30 cellular contexts compared by ENCODE assay signal in genomic region chr15:76377751-76378150, GRCh38. TPM values are rescaled to one million over a fixed set of nuclear protein-coding genes. Genes with fewer than 3 reads are reported as not detected.
"Had no signal": no experiment of that assay in that cellular context is flagged by ENCODE, and none has a peak within 500 bp of the region (broad histone marks: within the 10 kb centered on the region; RNA-seq: fewer than 3 reads in every experiment).

No MANE protein-coding gene starts in this region.

- DNase-seq: stimulated activated CD4-positive, alpha-beta T cell treated with anti-CD3 and anti-CD28 coated beads, Interleukin-2, amount 100 ng/mL, for 48 hours; stimulated activated CD4-positive, alpha-beta T cell treated with anti-CD3 and anti-CD28 coated beads, Interleukin-4, amount 100 ng/mL, for 1 hour; stimulated activated CD4-positive, alpha-beta T cell treated with anti-CD3 and anti-CD28 coated beads, Interleukin-4, amount 100 ng/mL, for 24 hours; stimulated activated CD4-positive, alpha-beta T cell treated with anti-CD3 and anti-CD28 coated beads, Interleukin-4, amount 100 ng/mL, for 4 hours; stimulated activated CD8-positive, alpha-beta memory T cell treated with anti-CD3 and anti-CD28 coated beads, Interleukin-4, amount 100 ng/mL, for 48 hours; stimulated activated naive B cell treated with anti-CD40 and anti-IgM and Interleukin-4, amounts not matched to agents 10 μg/mL and 1 μg/mL and 100 μg/mL, for 72 hours; stimulated activated naive CD4-positive, alpha-beta T cell; stimulated activated naive CD4-positive, alpha-beta T cell treated with Interleukin-2 at 50 U/mL for 16 hours; stimulated activated naive CD8-positive, alpha-beta T cell treated with anti-CD3 and anti-CD28 coated beads, Interleukin-15, amount 100 ng/mL, for 72 hours; stimulated activated naive CD8-positive, alpha-beta T cell treated with anti-CD3 and anti-CD28 coated beads, Interleukin-15, Interleukin-2, amounts not matched to agents 100 U/mL and 50 U/mL, for 24 hours; stomach; substantia nigra; testis; thyroid gland; tibial artery; transverse colon; trophoblast cell; upper lobe of left lung; upper lobe of right lung; uterus had no signal

- FAIRE-seq: urothelium cell line had no signal

- ATAC-seq: stimulated activated effector memory CD8-positive, alpha-beta T cell treated with anti-CD3 and anti-CD28 coated beads, Interleukin-12 subunit alpha, Interleukin-12 subunit beta, amount 100 ng/mL, for 72 hours; stimulated activated memory B cell treated with anti-CD40 and anti-IgM and Interleukin-4, amounts not matched to agents 10 μg/mL and 1 μg/mL and 100 μg/mL, for 72 hours; stimulated activated naive B cell treated with anti-CD40 and anti-IgM and Interleukin-4, amounts not matched to agents 10 μg/mL and 1 μg/mL and 100 μg/mL, for 72 hours; stimulated activated naive CD8-positive, alpha-beta T cell treated with anti-CD3 and anti-CD28 coated beads, Interleukin-15, amount 100 ng/mL, for 72 hours; stimulated activated naive CD8-positive, alpha-beta T cell treated with anti-CD3 and anti-CD28 coated beads, Interleukin-15, Interleukin-2, amounts not matched to agents 100 U/mL and 50 U/mL, for 24 hours; upper lobe of right lung had no signal

- H3K9me3 ChIP-seq: stomach, suprapubic skin, testis, thoracic aorta, thyroid gland, tibial artery, tibial nerve, transverse colon, upper lobe of left lung, upper lobe of right lung, uterus, vagina had no signal

- H3K27ac ChIP-seq: stomach, suprapubic skin, testis, thoracic aorta, thyroid gland, tibial artery, tibial nerve, transverse colon, upper lobe of left lung, upper lobe of right lung, uterus, vagina had no signal

- H3K27me3 ChIP-seq: stomach, suprapubic skin, testis, thyroid gland, tibial artery, tibial nerve, transverse colon, upper lobe of left lung, upper lobe of right lung, uterus, vagina had no signal

- H3K4me3 ChIP-seq: stomach, suprapubic skin, testis, thoracic aorta, thyroid gland, tibial artery, tibial nerve, transverse colon, upper lobe of left lung, upper lobe of right lung, uterus, vagina had no signal

- H3K36me3 ChIP-seq: thoracic aorta, transverse colon, uterus had no signal

- H3K4me1 ChIP-seq: suprapubic skin, testis, thyroid gland, tibial artery, tibial nerve, transverse colon, upper lobe of left lung, upper lobe of right lung, uterus, vagina had no signal

RNA-seq across cellular contexts. Expression of gene ISL2, which starts 41.2 kb away (rescaled TPM):
- total RNA-seq: subcutaneous adipose tissue, temporal lobe, thoracic aorta, thyroid gland, tibial nerve, upper lobe of right lung had no signal
- polyA plus RNA-seq: urinary bladder had no signal
